ENCODE assay signal across 18 cellular contexts in genomic region chr1:50829010-50829958, GRCh38.
A peak's percentile ranks its signal among the peaks of the same experiment; 100 is the strongest.
DNase-seq lines count a peak whose midpoint lies in the region; ATAC-seq and TF ChIP-seq lines count a peak whose summit lies in the region.
"Had no signal": no experiment of that assay in that cellular context is flagged by ENCODE, and none has a peak within 500 bp of the region (broad histone marks: within the 10 kb centered on the region; RNA-seq: fewer than 3 reads in every experiment).

No MANE protein-coding gene starts in this region.

- CTCF ChIA-PET in naive thymus-derived CD4-positive, alpha-beta T cell (lab: Charles Lee) = no interaction called here
- CTCF ChIA-PET in activated naive CD4-positive, alpha-beta T cell treated with anti-CD3 and anti-CD28 coated beads for 36 hours (lab: Charles Lee) = interaction anchor here (0.8 kb wide), 1 partner anchor 29 kb away, joined by 4 read pairs; no protein-coding TSS in a partner anchor

- no peaks in the 10 kb centered on the region for H3K27me3 Mint-ChIP-seq in naive thymus-derived CD4-positive, alpha-beta T cell
- no peaks in the 10 kb centered on the region for H3K27me3 Mint-ChIP-seq in activated naive CD4-positive, alpha-beta T cell treated with anti-CD3 and anti-CD28 coated beads for 36 hours (ENCODE audit: low read depth)

- POLR2A ChIA-PET in naive thymus-derived CD4-positive, alpha-beta T cell (lab: Charles Lee) = no interaction called here

- no peak overlapping the region for H3K4me3 Mint-ChIP-seq in naive thymus-derived CD4-positive, alpha-beta T cell
- H3K4me3 Mint-ChIP-seq in activated naive CD4-positive, alpha-beta T cell treated with anti-CD3 and anti-CD28 coated beads for 36 hours = no peak overlapping the region
- H3K4me3 Mint-ChIP-seq: endodermal cell had no signal

- H3K4me3 ChIP-seq in AG10803 (ENCODE audit: low read length) = no peak overlapping the region
- H3K4me3 ChIP-seq in astrocyte of the cerebellum (ENCODE audit: low read depth, low read length) = no peak overlapping the region
- H3K4me3 ChIP-seq in left ventricle myocardium inferior = no peak overlapping the region
- no peak overlapping the region for H3K4me3 ChIP-seq in naive thymus-derived CD4-positive, alpha-beta T cell (ENCODE audit: low read length)
- H3K4me3 ChIP-seq: breast epithelium, testis had no signal

- intact Hi-C loops in left ventricle myocardium inferior (cut with micrococcal nuclease) = no loop called here
- intact Hi-C loops in naive thymus-derived CD4-positive, alpha-beta T cell (cut with micrococcal nuclease) = no loop called here
- intact Hi-C loops in activated naive CD4-positive, alpha-beta T cell treated with anti-CD3 and anti-CD28 coated beads for 36 hours (cut with micrococcal nuclease) = no loop called here

- TF ChIP-seq CTCF in AG10803 (conservative IDR thresholded peaks at IDR 0.05; ENCODE audit: low read length) = no peak
- no peak for TF ChIP-seq CTCF in astrocyte of the cerebellum (IDR thresholded peaks at IDR 0.05; ENCODE audit: low read depth, low read length, missing control alignments)
- no peak for TF ChIP-seq CTCF in left ventricle myocardium inferior (IDR thresholded peaks at IDR 0.05; ENCODE audit: borderline replicate concordance)

- peaks cover 0 to 30% (median 5%) of the 10 kb centered on the region in 11 donors for H3K9me3 Mint-ChIP-seq in naive thymus-derived CD4-positive, alpha-beta T cell
- H3K9me3 Mint-ChIP-seq in activated naive CD4-positive, alpha-beta T cell treated with anti-CD3 and anti-CD28 coated beads for 36 hours = peaks cover 6% of the 10 kb centered on the region

- no peaks in the 10 kb centered on the region for H3K36me3 ChIP-seq in left ventricle myocardium inferior
- H3K36me3 ChIP-seq in naive thymus-derived CD4-positive, alpha-beta T cell (ENCODE audit: control insufficient read depth in 2 of 3, insufficient read depth in 3 of 3, low read length in 3 of 3) = no peaks in the 10 kb centered on the region
- H3K36me3 ChIP-seq: breast epithelium had no signal

- peaks cover 66% of the 10 kb centered on the region for H3K4me1 ChIP-seq in left ventricle myocardium inferior
- no peaks in the 10 kb centered on the region for H3K4me1 ChIP-seq in naive thymus-derived CD4-positive, alpha-beta T cell (ENCODE audit: control insufficient read depth in 2 of 2, insufficient read depth in 2 of 2, low read length in 2 of 2)
- H3K4me1 ChIP-seq: breast epithelium, testis had no signal

- no peaks in the 10 kb centered on the region for H3K27me3 ChIP-seq in left ventricle myocardium inferior (ENCODE audit: low read depth)
- no peaks in the 10 kb centered on the region for H3K27me3 ChIP-seq in naive thymus-derived CD4-positive, alpha-beta T cell (ENCODE audit: control insufficient read depth in 2 of 2, insufficient read depth in 2 of 2, low read length in 2 of 2)
- H3K27me3 ChIP-seq: breast epithelium, testis had no signal

- peaks cover 0 to 42% (median 35%) of the 10 kb centered on the region in 5 donors for H3K36me3 Mint-ChIP-seq in naive thymus-derived CD4-positive, alpha-beta T cell
- peaks cover 16% of the 10 kb centered on the region for H3K36me3 Mint-ChIP-seq in activated naive CD4-positive, alpha-beta T cell treated with anti-CD3 and anti-CD28 coated beads for 36 hours (ENCODE audit: low read depth)

- H3K4me1 Mint-ChIP-seq in naive thymus-derived CD4-positive, alpha-beta T cell = peaks cover 2 to 41% (median 20%) of the 10 kb centered on the region in 7 donors
- H3K4me1 Mint-ChIP-seq in activated naive CD4-positive, alpha-beta T cell treated with anti-CD3 and anti-CD28 coated beads for 36 hours (ENCODE audit: low read depth) = no peaks in the 10 kb centered on the region
- H3K4me1 Mint-ChIP-seq: endodermal cell had no signal

- H3K27ac Mint-ChIP-seq in naive thymus-derived CD4-positive, alpha-beta T cell = no peak overlapping the region
- H3K27ac Mint-ChIP-seq in activated naive CD4-positive, alpha-beta T cell treated with anti-CD3 and anti-CD28 coated beads for 36 hours = no peak overlapping the region
- H3K27ac Mint-ChIP-seq: endodermal cell had no signal

- in situ Hi-C loops in astrocyte of the cerebellum (cut with HindIII; ENCODE audit: low sequenced_read_pairs) = no loop called here

- H3K9me3 ChIP-seq in left ventricle myocardium inferior (replicated peaks) = no peaks in the 10 kb centered on the region
- H3K9me3 ChIP-seq in naive thymus-derived CD4-positive, alpha-beta T cell (ENCODE audit: control insufficient read depth in 2 of 3, low read length in 3 of 3) = no peaks in the 10 kb centered on the region
- H3K9me3 ChIP-seq: breast epithelium, testis had no signal

- peak overlapping the region; percentile 70 for H3K27ac ChIP-seq in left ventricle myocardium inferior (replicated peaks)
- H3K27ac ChIP-seq in naive thymus-derived CD4-positive, alpha-beta T cell (ENCODE audit: low read depth, low read length) = no peak overlapping the region
- H3K27ac ChIP-seq: testis, VCaP had no signal

- no peak for ATAC-seq in naive thymus-derived CD4-positive, alpha-beta T cell
- ATAC-seq: SK-N-SH treated with all-trans-retinoic acid at 6 μM for 48 hours had no signal

- DNase-seq in AG10803 (ENCODE audit: low read depth) (peak; percentile 58), GM04503 (ENCODE audit: low read depth) (peak; percentile 13), astrocyte of the cerebellum (ENCODE audit: low read depth) (peak; percentile 18), left ventricle myocardium inferior (no peak), NCI-H526 treated with DMSO at 0.1 percent for 48 hours (lab: John Stamatoyannopoulos, UW) (no peak), amniotic stem cell (lab: John Stamatoyannopoulos, UW) (no peak)
- no peak for DNase-seq in naive thymus-derived CD4-positive, alpha-beta T cell
- DNase-seq in activated naive CD4-positive, alpha-beta T cell treated with anti-CD3 and anti-CD28 coated beads for 36 hours = no peak
- DNase-seq: activated gamma-delta T cell, AML-193, endodermal cell, islet precursor cell, KG1, NCI-H1436, testis had no signal

Comparison
In these comparisons a context has a peak if more than half of its experiments do, and no peak if none do; other contexts are left out.
1. DNase-seq: peak in AG10803 (single experiment), GM04503 (single experiment) and astrocyte of the cerebellum (single experiment); none in left ventricle myocardium inferior (single experiment), naive thymus-derived CD4-positive, alpha-beta T cell (0 of 9), activated naive CD4-positive, alpha-beta T cell treated with anti-CD3 and anti-CD28 coated beads for 36 hours (single experiment), NCI-H526 treated with DMSO at 0.1 percent for 48 hours (single experiment) and amniotic stem cell (single experiment).